In the genomic region with DNA sequence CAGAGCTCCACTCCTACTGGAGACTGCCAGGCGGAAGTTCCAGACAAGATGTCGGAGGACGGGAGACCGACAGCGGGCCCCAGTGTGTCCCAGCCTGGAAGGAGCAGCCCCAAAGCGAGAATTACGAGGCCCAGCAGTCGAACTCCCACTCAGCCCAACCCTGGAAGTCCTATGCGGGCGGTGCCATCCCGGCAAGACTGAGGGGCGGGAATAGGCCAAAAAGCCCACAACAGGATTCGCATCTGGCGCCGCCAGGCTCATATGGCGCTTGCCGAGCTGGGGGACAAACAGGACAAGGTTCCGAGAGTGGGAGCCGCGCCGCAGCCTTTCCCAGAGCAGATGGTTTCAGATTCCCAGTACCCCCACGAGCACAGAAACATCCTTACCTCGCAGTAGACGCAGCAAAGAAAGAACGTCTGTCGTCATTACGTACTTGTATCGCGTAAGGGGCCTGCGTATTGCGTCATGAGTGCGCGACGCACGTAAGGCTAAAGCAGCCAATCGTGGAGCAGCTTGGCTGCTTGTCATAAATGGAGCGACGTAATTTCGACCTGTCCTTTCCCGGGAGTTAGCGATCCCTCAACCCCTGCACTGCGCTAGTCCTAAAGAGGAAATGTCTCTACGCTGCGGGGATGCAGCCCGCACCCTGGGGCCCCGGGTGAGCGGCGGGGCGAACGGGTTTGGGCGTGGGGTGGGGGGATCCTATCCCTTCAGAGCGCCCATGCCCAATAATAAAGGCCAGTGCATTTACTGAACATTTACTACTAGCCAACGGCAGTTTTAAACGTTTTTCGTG, we compare ENCODE assay signal across 8 cellular contexts. TPM values are rescaled to one million over a fixed set of nuclear protein-coding genes. Genes with fewer than 3 reads are reported as not detected.
DNase-seq lines count a peak whose midpoint lies in the region; ATAC-seq and TF ChIP-seq lines count a peak whose summit lies in the region.

A gene (plus strand): TSS at position 552 of the 796 bp plus-strand sequence. CDS start 62 bp downstream, at position 614.
A gene (minus strand): TSS at position 418 of the 796 bp plus-strand sequence. CDS start 483 bp downstream, outside the sequence.

- H3K9me3 Mint-ChIP-seq in activated naive CD8-positive, alpha-beta T cell treated with anti-CD3 and anti-CD28 coated beads, Interleukin-2, amount 10 ng/mL, durations not matched to agents 7 days and 5 days: no peaks in the 10 kb centered on the region
- peaks cover 10% of the 10 kb centered on the region for H3K9me3 Mint-ChIP-seq in glutamatergic neuron (ENCODE audit: unreplicated experiment)

- H3K4me1 ChIP-seq in osteoblast (ENCODE audit: insufficient read depth, low read length) (peaks cover 25% of the 10 kb centered on the region), thoracic aorta (ENCODE audit: control insufficient read depth in 1 of 2, low read depth in 2 of 2) (peaks cover 13 to 37% of the 10 kb centered on the region in 2 donors)

- ATAC-seq in HG02678 (IDR thresholded peaks at IDR 0.05; ENCODE audit: unreplicated experiment) (peak; percentile 90), thoracic aorta (ENCODE audit: insufficient number of reproducible peaks, low FRiP score, low read depth) (peak; percentile 99)
- peak; percentile 89 for ATAC-seq in activated naive CD8-positive, alpha-beta T cell treated with anti-CD3 and anti-CD28 coated beads, Interleukin-2, amount 10 ng/mL, durations not matched to agents 7 days and 5 days (ENCODE audit: low read depth)

- H3K9me2 ChIP-seq in SU-DHL-6 (replicated peaks; ENCODE audit: insufficient read depth, low read length): no peaks in the 10 kb centered on the region

- TF ChIP-seq CTCF in SU-DHL-6 (IDR thresholded peaks at IDR 0.05; ENCODE audit: insufficient read depth, low read length, poor library complexity, severe bottlenecking): no peak
- TF ChIP-seq CTCF in glutamatergic neuron (IDR thresholded peaks at IDR 0.05; ENCODE audit: partially characterized antibody, unreplicated experiment): no peak
- no peak for TF ChIP-seq CTCF in osteoblast (IDR thresholded peaks at IDR 0.05; ENCODE audit: extremely low read depth, low read depth, low read length)
- TF ChIP-seq CTCF in thoracic aorta (IDR thresholded peaks at IDR 0.05): no peak

- H3K36me3 Mint-ChIP-seq in activated naive CD8-positive, alpha-beta T cell treated with anti-CD3 and anti-CD28 coated beads, Interleukin-2, amount 10 ng/mL, durations not matched to agents 7 days and 5 days: peaks cover 29% of the 10 kb centered on the region
- H3K36me3 Mint-ChIP-seq in glutamatergic neuron (ENCODE audit: unreplicated experiment): no peaks in the 10 kb centered on the region

- H3K27ac Mint-ChIP-seq in activated naive CD8-positive, alpha-beta T cell treated with anti-CD3 and anti-CD28 coated beads, Interleukin-2, amount 10 ng/mL, durations not matched to agents 7 days and 5 days: peak within 1 kb of the TSS; percentile 97
- peak within 1 kb of the TSS; percentile 100 for H3K27ac Mint-ChIP-seq in glutamatergic neuron (ENCODE audit: unreplicated experiment)

- H3K27me3 ChIP-seq in SU-DHL-6 (ENCODE audit: low read length): no peaks in the 10 kb centered on the region
- no peaks in the 10 kb centered on the region for H3K27me3 ChIP-seq in osteoblast (ENCODE audit: insufficient read depth, low read length)
- no peaks in the 10 kb centered on the region for H3K27me3 ChIP-seq in thoracic aorta (replicated peaks; ENCODE audit: insufficient read depth)

- peaks cover 22% of the 10 kb centered on the region for H4K20me1 ChIP-seq in SU-DHL-6 (ENCODE audit: low read depth, low read length)
- peaks cover 44% of the 10 kb centered on the region for H4K20me1 ChIP-seq in osteoblast (ENCODE audit: insufficient read depth, low read length)

- H3K79me2 ChIP-seq in SU-DHL-6 (ENCODE audit: insufficient read depth, low read length): peaks cover 24% of the 10 kb centered on the region
- peaks cover 37% of the 10 kb centered on the region for H3K79me2 ChIP-seq in osteoblast (ENCODE audit: insufficient read depth, low read length)

- peak within 1 kb of the TSS; percentile 95 for H3K4me3 Mint-ChIP-seq in activated naive CD8-positive, alpha-beta T cell treated with anti-CD3 and anti-CD28 coated beads, Interleukin-2, amount 10 ng/mL, durations not matched to agents 7 days and 5 days
- peak within 1 kb of the TSS; percentile 99 for H3K4me3 Mint-ChIP-seq in glutamatergic neuron (ENCODE audit: unreplicated experiment)

- H3F3A ChIP-seq in SU-DHL-6 (ENCODE audit: insufficient read depth): peaks cover 53% of the 10 kb centered on the region

- H3K27ac ChIP-seq in SU-DHL-6 (ENCODE audit: low read depth, low read length): peak within 1 kb of the TSS; percentile 73
- H3K27ac ChIP-seq in osteoblast (ENCODE audit: low read depth, low read length): peak within 1 kb of the TSS; percentile 97
- H3K27ac ChIP-seq in thoracic aorta: peak within 1 kb of the TSS; percentile 96 to 98

- H3K36me3 ChIP-seq in SU-DHL-6 (ENCODE audit: low read length) (peaks cover 46% of the 10 kb centered on the region), osteoblast (ENCODE audit: insufficient read depth, low read length) (peaks cover 52% of the 10 kb centered on the region), thoracic aorta (peaks cover 35% of the 10 kb centered on the region)

- H2AFZ ChIP-seq in SU-DHL-6 (ENCODE audit: low read depth, low read length, severe bottlenecking) (peak within 1 kb of the TSS; percentile 55), osteoblast (ENCODE audit: low read length) (peak within 1 kb of the TSS; percentile 93)

- DNase-seq in NCI-H128 (lab: John Stamatoyannopoulos, UW; ENCODE audit: unreplicated experiment) (peak; percentile 80), glutamatergic neuron (peak; percentile 89), osteoblast (ENCODE audit: insufficient read length, low spot score, missing footprints) (peak; percentile 96), thoracic aorta (ENCODE audit: low spot score) (peak; percentile 91)
- DNase-seq in activated naive CD8-positive, alpha-beta T cell treated with anti-CD3 and anti-CD28 coated beads, Interleukin-2, amount 10 ng/mL, durations not matched to agents 7 days and 5 days: peak; percentile 90

- POLR2A ChIA-PET in activated naive CD8-positive, alpha-beta T cell treated with anti-CD3 and anti-CD28 coated beads, Interleukin-2, amount 10 ng/mL, durations not matched to agents 7 days and 5 days (lab: Charles Lee): interaction anchor here (0.6 to 2.8 kb wide), 11 partner anchors 10 to 600 kb away, joined by 3 to 21 read pairs (median 6); a partner anchor contains a TSS

- peak; percentile 91 for TF ChIP-seq POLR2A in GM10847 (IDR thresholded peaks at IDR 0.05; ENCODE audit: extremely low read depth, insufficient read length)

- H3K27me3 Mint-ChIP-seq in activated naive CD8-positive, alpha-beta T cell treated with anti-CD3 and anti-CD28 coated beads, Interleukin-2, amount 10 ng/mL, durations not matched to agents 7 days and 5 days: no peaks in the 10 kb centered on the region
- peaks cover 9% of the 10 kb centered on the region for H3K27me3 Mint-ChIP-seq in glutamatergic neuron (ENCODE audit: unreplicated experiment)

- peak within 1 kb of the TSS; percentile 78 for H3K4me3 ChIP-seq in SU-DHL-6 (ENCODE audit: insufficient read depth, low read length, poor library complexity, severe bottlenecking)
- H3K4me3 ChIP-seq in osteoblast (ENCODE audit: insufficient read depth, low read length): peak within 1 kb of the TSS; percentile 97
- H3K4me3 ChIP-seq in thoracic aorta: peak within 1 kb of the TSS; percentile 95

- H3K4me1 Mint-ChIP-seq in activated naive CD8-positive, alpha-beta T cell treated with anti-CD3 and anti-CD28 coated beads, Interleukin-2, amount 10 ng/mL, durations not matched to agents 7 days and 5 days: peaks cover 41% of the 10 kb centered on the region
- H3K4me1 Mint-ChIP-seq in glutamatergic neuron (ENCODE audit: low read depth, unreplicated experiment): peaks cover 11% of the 10 kb centered on the region

- peak within 1 kb of the TSS; percentile 99 for H3K4me2 ChIP-seq in SU-DHL-6 (ENCODE audit: low read depth, low read length, poor library complexity, severe bottlenecking)
- peak within 1 kb of the TSS; percentile 96 for H3K4me2 ChIP-seq in osteoblast (ENCODE audit: insufficient read depth, low read length)

- H3K9ac ChIP-seq in SU-DHL-6 (ENCODE audit: low read length): peak within 1 kb of the TSS; percentile 87

- H3K9me3 ChIP-seq in SU-DHL-6 (ENCODE audit: insufficient read depth, low read length) (no peaks in the 10 kb centered on the region), osteoblast (ENCODE audit: low read depth, low read length) (no peaks in the 10 kb centered on the region), thoracic aorta (no peaks in the 10 kb centered on the region)

RNA-seq across cellular contexts. Expression of the first gene that starts in this region (rescaled TPM):
- 10 to 100 TPM; 16.0 to 18.0 TPM for total RNA-seq in activated naive CD8-positive, alpha-beta T cell treated with anti-CD3 and anti-CD28 coated beads, Interleukin-2, amount 10 ng/mL, durations not matched to agents 7 days and 5 days
- total RNA-seq in glutamatergic neuron (ENCODE audit: unreplicated experiment): 9.4 TPM
- 8.7 and 11.2 TPM in 2 replicates for total RNA-seq in osteoblast
- 1 to 10 TPM; 4.7 to 9.2 TPM for total RNA-seq in thoracic aorta

RNA-seq across cellular contexts. Expression of the second gene that starts in this region (rescaled TPM):
- total RNA-seq in activated naive CD8-positive, alpha-beta T cell treated with anti-CD3 and anti-CD28 coated beads, Interleukin-2, amount 10 ng/mL, durations not matched to agents 7 days and 5 days: 1,000 to 10,000 TPM; 1,040 to 1,200 TPM
- total RNA-seq in glutamatergic neuron (ENCODE audit: unreplicated experiment) (831 TPM), osteoblast (1,561 and 1,800 TPM in 2 replicates), thoracic aorta (1,000 to 10,000 TPM; 2,526 to 3,169 TPM)

Comparison
In these comparisons a context has a peak if more than half of its experiments do, and no peak if none do; other contexts are left out.
1. Peak in every context shown above with its lines: DNase-seq, ATAC-seq, H3K4me3 ChIP-seq and H3K27ac ChIP-seq.